Comparison of ENCODE assay signal across 8 cellular contexts in the genomic region with DNA sequence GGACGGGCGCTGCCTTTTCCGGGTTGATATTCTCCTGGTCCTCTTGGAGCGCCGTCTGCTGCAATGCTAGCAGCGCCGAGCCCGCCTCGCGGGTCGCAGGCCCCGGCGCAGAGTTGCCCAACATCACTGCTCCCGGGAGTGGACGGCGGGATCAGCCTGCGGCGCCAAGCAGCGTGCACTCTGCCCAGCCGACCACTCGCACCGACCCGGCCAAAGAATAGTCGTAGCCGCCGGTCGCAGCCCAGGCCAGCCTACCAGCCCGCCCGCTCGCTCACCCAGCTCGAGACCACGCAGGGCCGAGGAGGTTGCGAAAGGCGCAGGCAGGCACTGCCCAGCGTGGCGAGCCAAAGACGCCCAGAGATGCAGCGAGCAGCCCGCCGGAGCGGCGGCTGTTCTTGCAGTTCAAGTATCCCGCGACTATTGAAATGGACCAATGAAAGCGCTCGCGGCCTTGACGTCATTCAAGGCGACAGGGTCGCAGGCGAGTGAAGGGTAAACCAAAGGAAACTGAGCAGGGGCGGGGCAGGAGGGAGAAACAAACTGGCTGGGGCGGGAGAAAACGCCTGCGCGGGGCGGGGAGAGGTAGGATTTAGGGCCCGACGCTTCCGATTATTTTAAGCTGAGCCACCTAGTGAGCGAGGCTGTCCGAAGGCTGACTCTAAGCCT. TPM values are rescaled to one million over a fixed set of nuclear protein-coding genes. Genes with fewer than 3 reads are reported as not detected.
DNase-seq lines count a peak whose midpoint lies in the region; ATAC-seq and TF ChIP-seq lines count a peak whose summit lies in the region.

A gene (minus strand): TSS at position 379 of the 666 bp plus-strand sequence. CDS start 255 bp downstream, at position 124.

- peak; percentile 21 to 23 for TF ChIP-seq POLR2A in uterus (IDR thresholded peaks at IDR 0.05)

- TF ChIP-seq CTCF in right atrium auricular region (IDR thresholded peaks at IDR 0.05): peak in 1 of 2 donors; percentile 36
- no peak for TF ChIP-seq CTCF in psoas muscle (IDR thresholded peaks at IDR 0.05)
- peak in 1 of 4 experiments; percentile 2 for TF ChIP-seq CTCF in uterus (IDR thresholded peaks at IDR 0.05)

- H3K36me3 ChIP-seq in right atrium auricular region (no peaks in the 10 kb centered on the region), psoas muscle (ENCODE audit: insufficient read depth in 1 of 2, low read depth in 1 of 2) (peaks cover 0 to 32% of the 10 kb centered on the region in 2 donors), uterus (no peaks in the 10 kb centered on the region)

- peak; percentile 94 for ATAC-seq in GM18498 (IDR thresholded peaks at IDR 0.05; ENCODE audit: unreplicated experiment)
- ATAC-seq in HG02938 (IDR thresholded peaks at IDR 0.05; ENCODE audit: unreplicated experiment): peak; percentile 93
- ATAC-seq in psoas muscle: peak; percentile 100

- 0 to 1% (median 0%) methylated on average over 52 to 63 of the region's 63 CpGs for WGBS in psoas muscle, 3 donors

- H3K4me1 ChIP-seq in right atrium auricular region: peaks cover 0 to 18% of the 10 kb centered on the region in 2 donors
- peaks cover 8% of the 10 kb centered on the region for H3K4me1 ChIP-seq in psoas muscle
- H3K4me1 ChIP-seq in uterus: no peaks in the 10 kb centered on the region

- H3K9me3 ChIP-seq in right atrium auricular region (no peaks in the 10 kb centered on the region), psoas muscle (no peaks in the 10 kb centered on the region), uterus (no peaks in the 10 kb centered on the region)

- peak within 1 kb of the TSS; percentile 68 to 80 for H3K27ac ChIP-seq in right atrium auricular region
- H3K27ac ChIP-seq in psoas muscle: peak within 1 kb of the TSS; percentile 78
- peak within 1 kb of the TSS; percentile 81 to 83 for H3K27ac ChIP-seq in uterus

- DNase-seq in NCI-H187 (lab: John Stamatoyannopoulos, UW) (peak; percentile 60 to 73), T-helper 2 cell (peak; percentile 86 to 98 (median 92)), anterior cingulate cortex (lab: John Stamatoyannopoulos, UW) (peak; percentile 54 to 97 (median 91)), right atrium auricular region (ENCODE audit: low spot score) (peak; percentile 98), psoas muscle (peak; percentile 96 to 97), uterus (peak; percentile 95 to 98)

- no peaks in the 10 kb centered on the region for H3K27me3 ChIP-seq in right atrium auricular region
- no peaks in the 10 kb centered on the region for H3K27me3 ChIP-seq in psoas muscle (ENCODE audit: insufficient read depth in 3 of 3, low read length in 2 of 3)
- H3K27me3 ChIP-seq in uterus: no peaks in the 10 kb centered on the region

- H3K4me3 ChIP-seq in right atrium auricular region (peak within 1 kb of the TSS; percentile 42 to 74), psoas muscle (peak within 1 kb of the TSS; percentile 72), uterus (peak within 1 kb of the TSS; percentile 39 to 42)

- intact Hi-C loops in psoas muscle (cut with DNase I): loop anchor here in 1 of 2 donors (2.0 to 5.0 kb wide), 2 partner anchors 23 to 44 kb away; a partner anchor contains a TSS
- intact Hi-C loops in uterus (cut with DNase I; ENCODE audit: low total_unique reads): no loop called here

RNA-seq across cellular contexts. Expression of the gene that starts here (rescaled TPM):
- total RNA-seq in right atrium auricular region (1 to 10 TPM in 1 of 2 donors, under 1 TPM in 1; 0.51 to 1.3 TPM), psoas muscle (under 1 TPM; 0.18 to 0.46 (median 0.34) TPM), uterus (10 to 100 TPM in 1 of 4 donors, 1 to 10 TPM in 2, under 1 TPM in 1; 0.59 to 39.8 (median 3.7) TPM)
- under 1 TPM; 0.06 to 0.23 (median 0.21) TPM for polyA plus RNA-seq in psoas muscle

Comparison
In these comparisons a context has a peak if more than half of its experiments do, and no peak if none do; other contexts are left out.
1. Peak in every context shown above with its lines: DNase-seq, ATAC-seq, H3K4me3 ChIP-seq and H3K27ac ChIP-seq.
2. Peak in DNase-seq, ATAC-seq, H3K4me3 ChIP-seq and H3K27ac ChIP-seq in psoas muscle; RNA of the gene not detected or under 1 TPM.